ENCODE assay signal across 19 cellular contexts in the genomic region with DNA sequence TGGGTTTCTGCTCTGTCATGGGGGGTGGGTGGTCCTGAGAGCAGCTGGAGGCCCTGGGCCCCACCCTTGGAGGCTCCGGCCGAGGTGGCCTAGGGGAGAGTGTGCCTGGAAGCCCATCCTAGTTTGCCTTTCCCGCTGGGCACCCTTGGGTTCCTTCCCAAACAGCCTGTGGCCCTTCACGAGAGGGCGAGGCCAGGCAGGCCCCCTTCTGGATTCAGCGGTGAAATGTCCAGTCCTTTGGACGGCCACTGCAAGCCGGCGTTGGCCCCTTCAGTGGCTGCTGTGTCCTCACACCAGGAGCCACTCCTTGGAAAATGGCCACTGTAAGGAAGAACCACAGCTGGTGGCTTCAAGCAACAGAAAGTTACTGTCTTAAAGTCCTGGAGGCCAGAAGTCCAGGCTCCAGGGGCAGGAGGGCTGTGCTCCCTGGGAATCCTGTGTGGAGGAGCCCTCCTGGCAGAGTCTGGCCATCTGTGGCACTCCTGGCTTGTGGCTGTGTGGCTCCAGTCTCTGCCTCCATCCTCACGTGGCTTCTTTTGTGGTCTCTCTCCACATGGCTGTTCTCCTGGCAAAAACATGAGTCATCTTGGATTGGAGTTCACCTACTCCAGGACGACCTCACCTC.
A peak's percentile ranks its signal among the peaks of the same experiment; 100 is the strongest.
DNase-seq lines count a peak whose midpoint lies in the region; ATAC-seq and TF ChIP-seq lines count a peak whose summit lies in the region.
"Had no signal": no experiment of that assay in that cellular context is flagged by ENCODE, and none has a peak within 500 bp of the region (broad histone marks: within the 10 kb centered on the region; RNA-seq: fewer than 3 reads in every experiment).

No MANE protein-coding gene starts in this region.

- no peaks in the 10 kb centered on the region for H3K36me3 Mint-ChIP-seq in activated CD8-positive, alpha-beta memory T cell treated with anti-CD3 and anti-CD28 coated beads, Interleukin-2, amount 10 ng/mL, durations not matched to agents 7 days and 5 days
- no peaks in the 10 kb centered on the region for H3K36me3 Mint-ChIP-seq in endodermal cell (ENCODE audit: low read depth)

- no peak for TF ChIP-seq CTCF in endodermal cell (conservative IDR thresholded peaks at IDR 0.05)
- TF ChIP-seq CTCF in upper lobe of right lung (IDR thresholded peaks at IDR 0.05): no peak

- ATAC-seq in activated CD8-positive, alpha-beta memory T cell treated with anti-CD3 and anti-CD28 coated beads, Interleukin-2, amount 10 ng/mL, durations not matched to agents 7 days and 5 days: no peak
- ATAC-seq in upper lobe of right lung (no peak), HG03135 (IDR thresholded peaks at IDR 0.05; ENCODE audit: unreplicated experiment) (no peak)

- no peak overlapping the region for H3K9ac ChIP-seq in endodermal cell (ENCODE audit: extremely low read depth, low read length, poor library complexity, severe bottlenecking)

- H3K27me3 Mint-ChIP-seq in activated CD8-positive, alpha-beta memory T cell treated with anti-CD3 and anti-CD28 coated beads, Interleukin-2, amount 10 ng/mL, durations not matched to agents 7 days and 5 days: no peaks in the 10 kb centered on the region
- H3K27me3 Mint-ChIP-seq in endodermal cell (ENCODE audit: insufficient read depth): peaks cover 4% of the 10 kb centered on the region

- H3K27ac ChIP-seq in endodermal cell (ENCODE audit: low read depth, low read length) (no peak overlapping the region), upper lobe of right lung (no peak overlapping the region)
- H3K27ac ChIP-seq: 22Rv1, C4-2B, SJSA1 had no signal

- no peak overlapping the region for H3K4me3 ChIP-seq in endodermal cell (ENCODE audit: low read length)
- no peak overlapping the region for H3K4me3 ChIP-seq in upper lobe of right lung
- H3K4me3 ChIP-seq: SJSA1 had no signal

- DNase-seq in activated CD8-positive, alpha-beta memory T cell treated with anti-CD3 and anti-CD28 coated beads, Interleukin-2, amount 50 U/mL, for 48 hours: peak; percentile 17
- no peak for DNase-seq in activated CD8-positive, alpha-beta memory T cell treated with anti-CD3 and anti-CD28 coated beads, Interleukin-2, amount 10 ng/mL, durations not matched to agents 7 days and 5 days
- DNase-seq in endodermal cell (peak; percentile 17), posterior vena cava (ENCODE audit: low spot score) (peak; percentile 72), upper lobe of right lung (peak; percentile 50), GM19240 (ENCODE audit: insufficient read length, low spot score) (no peak), SIG-M5 treated with dmso at 0.1 percent for 504 hours (lab: John Stamatoyannopoulos, UW; ENCODE audit: unreplicated experiment) (no peak)
- DNase-seq: ACHN, GOT3, Kasumi-1, NCI-H1694, NCI-H2081, NCI-H2171, NCI-H345, NCI-H524 treated with DMSO at 0.1 percent for 48 hours had no signal

- intact Hi-C loops in posterior vena cava (cut with DNase I) (no loop called here), upper lobe of right lung (cut with DNase I) (no loop called here)

- H3K4me1 Mint-ChIP-seq in activated CD8-positive, alpha-beta memory T cell treated with anti-CD3 and anti-CD28 coated beads, Interleukin-2, amount 10 ng/mL, durations not matched to agents 7 days and 5 days: no peaks in the 10 kb centered on the region
- H3K4me1 Mint-ChIP-seq in endodermal cell: no peaks in the 10 kb centered on the region

- 84 to 92% methylated on average over 9 to 11 of the region's 11 CpGs for WGBS in endodermal cell (ENCODE audit: insufficient coverage in 1 of 2, insufficient read length in 1 of 2), 2 experiments

- peaks cover 10% of the 10 kb centered on the region for H3K9me3 ChIP-seq in endodermal cell (ENCODE audit: control insufficient read depth, low read length)
- no peaks in the 10 kb centered on the region for H3K9me3 ChIP-seq in upper lobe of right lung
- H3K9me3 ChIP-seq: SJSA1 had no signal

- H3K4me3 Mint-ChIP-seq in activated CD8-positive, alpha-beta memory T cell treated with anti-CD3 and anti-CD28 coated beads, Interleukin-2, amount 10 ng/mL, durations not matched to agents 7 days and 5 days: no peak overlapping the region
- H3K4me3 Mint-ChIP-seq in endodermal cell: no peak overlapping the region

- H3K27me3 ChIP-seq in endodermal cell (ENCODE audit: control insufficient read depth, insufficient read depth, low read length, poor library complexity, severe bottlenecking): no peaks in the 10 kb centered on the region
- peaks cover 15% of the 10 kb centered on the region for H3K27me3 ChIP-seq in upper lobe of right lung
- H3K27me3 ChIP-seq: SJSA1 had no signal

- H3K36me3 ChIP-seq in endodermal cell (ENCODE audit: control insufficient read depth, insufficient read depth, low read length) (no peaks in the 10 kb centered on the region), upper lobe of right lung (no peaks in the 10 kb centered on the region)
- H3K36me3 ChIP-seq: SJSA1 had no signal

- CTCF ChIA-PET in activated CD8-positive, alpha-beta memory T cell treated with anti-CD3 and anti-CD28 coated beads, Interleukin-2, amount 10 ng/mL, durations not matched to agents 7 days and 5 days (lab: Charles Lee): no interaction called here

- H3K9me3 Mint-ChIP-seq in activated CD8-positive, alpha-beta memory T cell treated with anti-CD3 and anti-CD28 coated beads, Interleukin-2, amount 10 ng/mL, durations not matched to agents 7 days and 5 days (ENCODE audit: low read depth): no peaks in the 10 kb centered on the region
- H3K9me3 Mint-ChIP-seq in endodermal cell: peaks cover 75% of the 10 kb centered on the region

- no peak overlapping the region for H3K27ac Mint-ChIP-seq in activated CD8-positive, alpha-beta memory T cell treated with anti-CD3 and anti-CD28 coated beads, Interleukin-2, amount 10 ng/mL, durations not matched to agents 7 days and 5 days
- no peak overlapping the region for H3K27ac Mint-ChIP-seq in endodermal cell

- H3K4me1 ChIP-seq in endodermal cell (ENCODE audit: control insufficient read depth, insufficient read depth, low read length) (no peaks in the 10 kb centered on the region), upper lobe of right lung (no peaks in the 10 kb centered on the region)
- H3K4me1 ChIP-seq: SJSA1 had no signal

Comparison
In these comparisons a context has a peak if more than half of its experiments do, and no peak if none do; other contexts are left out.
1. DNase-seq: peak in activated CD8-positive, alpha-beta memory T cell treated with anti-CD3 and anti-CD28 coated beads, Interleukin-2, amount 50 U/mL, for 48 hours (single experiment), endodermal cell (single experiment), posterior vena cava (single experiment) and upper lobe of right lung (single experiment); none in activated CD8-positive, alpha-beta memory T cell treated with anti-CD3 and anti-CD28 coated beads, Interleukin-2, amount 10 ng/mL, durations not matched to agents 7 days and 5 days (single experiment), GM19240 (single experiment) and SIG-M5 treated with dmso at 0.1 percent for 504 hours (single experiment).